Comparison of ENCODE assay signal across 2 cellular contexts in the genomic region with DNA sequence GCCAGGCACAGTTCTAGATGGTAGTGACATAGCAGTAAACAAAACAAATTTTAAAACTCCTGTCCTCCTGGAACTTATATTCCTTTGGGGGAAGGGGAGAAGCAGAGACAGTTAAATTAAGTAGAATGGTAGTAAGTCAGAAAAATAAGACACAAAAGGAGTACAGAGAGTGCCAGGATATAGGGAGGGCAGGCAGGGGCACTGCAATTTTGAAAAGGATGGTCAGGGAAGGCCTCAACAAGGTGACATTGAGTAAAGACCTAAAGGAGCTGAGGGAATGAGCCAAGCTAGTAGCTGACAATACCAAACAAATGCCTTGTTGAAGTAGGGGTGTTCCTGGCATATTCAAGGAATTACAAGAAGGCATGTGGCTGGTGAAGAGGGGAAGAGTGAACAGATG.
A peak's percentile ranks its signal among the peaks of the same experiment; 100 is the strongest.
TF ChIP-seq lines count a peak whose summit lies in the region.

No MANE protein-coding gene starts in this region.

TF ChIP-seq in HepG2, 621 proteins besides CTCF, POLR2A, EP300 and RAD21:
- TF ChIP-seq, protein P1, sequence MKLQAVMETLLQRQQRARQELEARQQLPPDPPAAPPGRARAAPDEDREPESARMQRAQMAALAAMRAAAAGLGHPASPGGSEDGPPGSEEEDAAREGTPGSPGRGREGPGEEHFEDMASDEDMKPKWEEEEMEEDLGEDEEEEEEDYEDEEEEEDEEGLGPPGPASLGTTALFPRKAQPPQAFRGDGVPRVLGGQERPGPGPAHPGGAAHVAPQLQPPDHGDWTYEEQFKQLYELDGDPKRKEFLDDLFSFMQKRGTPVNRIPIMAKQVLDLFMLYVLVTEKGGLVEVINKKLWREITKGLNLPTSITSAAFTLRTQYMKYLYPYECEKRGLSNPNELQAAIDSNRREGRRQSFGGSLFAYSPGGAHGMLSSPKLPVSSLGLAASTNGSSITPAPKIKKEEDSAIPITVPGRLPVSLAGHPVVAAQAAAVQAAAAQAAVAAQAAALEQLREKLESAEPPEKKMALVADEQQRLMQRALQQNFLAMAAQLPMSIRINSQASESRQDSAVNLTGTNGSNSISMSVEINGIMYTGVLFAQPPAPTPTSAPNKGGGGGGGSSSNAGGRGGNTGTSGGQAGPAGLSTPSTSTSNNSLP (IDR thresholded peaks at IDR 0.05; ENCODE audit: low read depth, low read length), result no peak
- TF ChIP-seq, protein P2, sequence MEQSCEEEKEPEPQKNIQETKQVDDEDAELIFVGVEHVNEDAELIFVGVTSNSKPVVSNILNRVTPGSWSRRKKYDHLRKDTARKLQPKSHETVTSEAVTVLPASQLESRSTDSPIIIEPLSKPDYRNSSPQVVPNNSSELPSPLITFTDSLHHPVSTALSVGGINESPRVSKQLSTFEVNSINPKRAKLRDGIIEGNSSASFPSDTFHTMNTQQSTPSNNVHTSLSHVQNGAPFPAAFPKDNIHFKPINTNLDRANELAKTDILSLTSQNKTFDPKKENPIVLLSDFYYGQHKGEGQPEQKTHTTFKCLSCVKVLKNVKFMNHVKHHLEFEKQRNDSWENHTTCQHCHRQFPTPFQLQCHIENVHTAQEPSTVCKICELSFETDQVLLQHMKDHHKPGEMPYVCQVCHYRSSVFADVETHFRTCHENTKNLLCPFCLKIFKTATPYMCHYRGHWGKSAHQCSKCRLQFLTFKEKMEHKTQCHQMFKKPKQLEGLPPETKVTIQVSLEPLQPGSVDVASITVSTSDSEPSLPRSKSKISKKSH (CRISPR knock-in tag; IDR thresholded peaks at IDR 0.05; ENCODE audit: borderline replicate concordance), result no peak
- TF ChIP-seq, protein P3, sequence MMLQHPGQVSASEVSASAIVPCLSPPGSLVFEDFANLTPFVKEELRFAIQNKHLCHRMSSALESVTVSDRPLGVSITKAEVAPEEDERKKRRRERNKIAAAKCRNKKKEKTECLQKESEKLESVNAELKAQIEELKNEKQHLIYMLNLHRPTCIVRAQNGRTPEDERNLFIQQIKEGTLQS (CRISPR knock-in tag; IDR thresholded peaks at IDR 0.05), result no peak
- TF ChIP-seq NR2C2 (CRISPR knock-in tag; IDR thresholded peaks at IDR 0.05; ENCODE audit: borderline replicate concordance) (no peak), ZNF317 (CRISPR knock-in tag; IDR thresholded peaks at IDR 0.05) (no peak), ZNF251 (CRISPR knock-in tag; IDR thresholded peaks at IDR 0.05) (no peak), POLR2G (IDR thresholded peaks at IDR 0.05; ENCODE audit: low read depth, low read length) (0 out of 2 replicates have a peak, but pooled peaks have one; percentile 27)
- TF ChIP-seq, protein P4, sequence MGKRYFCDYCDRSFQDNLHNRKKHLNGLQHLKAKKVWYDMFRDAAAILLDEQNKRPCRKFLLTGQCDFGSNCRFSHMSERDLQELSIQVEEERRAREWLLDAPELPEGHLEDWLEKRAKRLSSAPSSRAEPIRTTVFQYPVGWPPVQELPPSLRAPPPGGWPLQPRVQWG (CRISPR knock-in tag; IDR thresholded peaks at IDR 0.05; ENCODE audit: borderline replicate concordance, low read depth), result no peak

TF ChIP-seq in WTC11, 78 proteins besides CTCF, POLR2A, EP300 and RAD21 (continued from another document):
- no peak for TF ChIP-seq ETV6 (CRISPR knock-in tag; IDR thresholded peaks at IDR 0.05)
